ENCODE assay signal across 1 cellular context in genomic region chr1:160112370-160112769, GRCh38.
TF ChIP-seq lines count a peak whose summit lies in the region.

No MANE protein-coding gene starts in this region.

TF ChIP-seq in K562, 482 proteins besides CTCF, POLR2A, EP300 and RAD21:
- TF ChIP-seq GTF2A2 (tag; IDR thresholded peaks at IDR 0.05) (no peak), ZNF263 (CRISPR knock-in tag; IDR thresholded peaks at IDR 0.05; ENCODE audit: borderline replicate concordance) (peak; percentile 60; the same call in 1 of the 2 replicates), RBBP5 (IDR thresholded peaks at IDR 0.05; ENCODE audit: borderline replicate concordance, insufficient read depth, low read length, poor library complexity, severe bottlenecking) (no peak)
